ENCODE assay signal across 8 cellular contexts in the genomic region with DNA sequence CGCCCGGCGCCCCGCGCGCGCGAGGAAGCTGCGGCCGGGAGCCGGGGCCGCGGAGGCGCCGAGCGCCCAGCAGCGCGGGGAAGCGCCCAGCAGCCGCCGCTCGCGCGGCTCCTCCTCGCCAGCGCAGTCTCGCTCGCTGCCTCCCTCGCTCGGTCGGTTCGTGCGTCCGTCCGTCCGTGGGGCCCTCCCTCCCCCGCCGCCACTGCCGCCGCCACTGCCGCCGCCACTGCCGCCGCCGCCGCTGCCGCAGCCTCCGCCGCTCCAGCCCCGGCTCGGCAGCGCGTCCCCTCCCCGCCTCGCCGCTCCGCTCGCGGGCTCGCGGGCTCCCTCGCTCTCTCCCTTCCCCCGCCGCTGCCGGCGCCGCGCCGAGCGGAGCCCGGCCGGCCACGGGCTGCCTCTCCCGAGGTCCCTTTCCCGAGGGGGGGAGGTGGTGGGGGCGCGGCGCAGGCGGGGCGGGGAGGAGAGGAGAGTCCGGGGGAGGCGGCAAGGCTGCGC. TPM values are rescaled to one million over a fixed set of nuclear protein-coding genes. Genes with fewer than 3 reads are reported as not detected.
A peak's percentile ranks its signal among the peaks of the same experiment; 100 is the strongest.
DNase-seq lines count a peak whose midpoint lies in the region; ATAC-seq and TF ChIP-seq lines count a peak whose summit lies in the region.

A gene (minus strand): TSS at position 138 of the 495 bp plus-strand sequence.

- no peaks in the 10 kb centered on the region for H3K36me3 ChIP-seq in stomach

- peak; percentile 52 for DNase-seq in GM10266 (ENCODE audit: extremely low spot score)
- peak; percentile 23 for DNase-seq in NCI-H526 treated with DMSO at 0.1 percent for 48 hours (lab: John Stamatoyannopoulos, UW)
- no peak for DNase-seq in lower leg skin (ENCODE audit: low spot score in 2 of 2)
- DNase-seq in stomach = peak; percentile 49
- DNase-seq in cerebellar nuclear complex (lab: John Stamatoyannopoulos, UW) = no peak
- DNase-seq in activated gamma-delta T cell treated with Interleukin-2 at 50 U/mL for 16 hours = no peak

- peak within 1 kb of the TSS; percentile 53 to 88 (median 76) for H3K27ac ChIP-seq in stomach

- H3K4me1 Mint-ChIP-seq in dendritic cell treated with granulocyte-macrophage colony-stimulating factor and Interleukin-4, amounts not matched to agents 40 ng/mL and 50 ng/mL, for 4 days (ENCODE audit: low read depth) = peaks cover 6% of the 10 kb centered on the region

- 0 to 1% methylated on average over 11 to 51 of the region's 83 CpGs for WGBS in lower leg skin, 2 donors
- 0 to 1% (median 0%) methylated on average over 2 to 68 of the region's 83 CpGs for WGBS in stomach, 5 donors

- H3K4me3 Mint-ChIP-seq in dendritic cell treated with granulocyte-macrophage colony-stimulating factor and Interleukin-4, amounts not matched to agents 40 ng/mL and 50 ng/mL, for 4 days = peak within 1 kb of the TSS; percentile 18

- no peak for TF ChIP-seq EP300 in stomach (IDR thresholded peaks at IDR 0.05)

- TF ChIP-seq POLR2A in lower leg skin (IDR thresholded peaks at IDR 0.05) (no peak), stomach (IDR thresholded peaks at IDR 0.05) (no peak)

- no peaks in the 10 kb centered on the region for H3K9me3 ChIP-seq in stomach

- peaks cover 0 to 50% (median 11%) of the 10 kb centered on the region in 3 donors for H3K27me3 ChIP-seq in stomach

- no peak within 1 kb of the TSS for H3K27ac Mint-ChIP-seq in dendritic cell treated with granulocyte-macrophage colony-stimulating factor and Interleukin-4, amounts not matched to agents 40 ng/mL and 50 ng/mL, for 4 days

- peak within 1 kb of the TSS; percentile 44 for H3K4me3 ChIP-seq in lower leg skin (ENCODE audit: low read depth, poor library complexity, severe bottlenecking)
- peak within 1 kb of the TSS; percentile 64 to 86 (median 71) for H3K4me3 ChIP-seq in stomach

- no peaks in the 10 kb centered on the region for H3K36me3 Mint-ChIP-seq in dendritic cell treated with granulocyte-macrophage colony-stimulating factor and Interleukin-4, amounts not matched to agents 40 ng/mL and 50 ng/mL, for 4 days (ENCODE audit: low read depth)

- no peaks in the 10 kb centered on the region for H3K9me3 Mint-ChIP-seq in dendritic cell treated with granulocyte-macrophage colony-stimulating factor and Interleukin-4, amounts not matched to agents 40 ng/mL and 50 ng/mL, for 4 days

- intact Hi-C loops in dendritic cell treated with granulocyte-macrophage colony-stimulating factor and Interleukin-4, amounts not matched to agents 40 ng/mL and 50 ng/mL, for 4 days (cut with micrococcal nuclease) = no loop called here
- intact Hi-C loops in lower leg skin (cut with DNase I; ENCODE audit: low total_unique reads) (loop anchor here (10.0 kb wide), 1 partner anchor 195 kb away; no protein-coding TSS in a partner anchor), stomach (cut with DNase I; ENCODE audit: low total_unique reads) (loop anchor here (10.0 kb wide), 1 partner anchor 195 kb away; no protein-coding TSS in a partner anchor)

- TF ChIP-seq CTCF in GM10266 (IDR thresholded peaks at IDR 0.05; ENCODE audit: control insufficient read depth, insufficient read depth, low read depth, missing control alignments) (no peak), lower leg skin (IDR thresholded peaks at IDR 0.05) (no peak), stomach (IDR thresholded peaks at IDR 0.05) (no peak)

- peaks cover 28 to 50% (median 41%) of the 10 kb centered on the region in 4 donors for H3K4me1 ChIP-seq in stomach

- no peak for ATAC-seq in HG03039 (IDR thresholded peaks at IDR 0.05; ENCODE audit: unreplicated experiment)

- H3K27me3 Mint-ChIP-seq in dendritic cell treated with granulocyte-macrophage colony-stimulating factor and Interleukin-4, amounts not matched to agents 40 ng/mL and 50 ng/mL, for 4 days = peaks cover 72% of the 10 kb centered on the region

RNA-seq across cellular contexts. Expression of the gene that starts here (rescaled TPM):
- total RNA-seq in lower leg skin (10 to 100 TPM in 2 of 4 donors, 1 to 10 TPM in 2; 7.4 to 20.4 (median 9.8) TPM), stomach (10 to 100 TPM in 2 of 5 donors, 1 to 10 TPM in 2, under 1 TPM in 1; 0.87 to 15.8 (median 8.2) TPM)
- 1 to 10 TPM; 1.1 to 2.7 (median 2.1) TPM for polyA plus RNA-seq in stomach

Comparison
In these comparisons a context has a peak if more than half of its experiments do, and no peak if none do; other contexts are left out.
1. DNase-seq: peak in GM10266 (single experiment), NCI-H526 treated with DMSO at 0.1 percent for 48 hours (single experiment) and stomach (single experiment); none in lower leg skin (0 of 2), cerebellar nuclear complex (0 of 2) and activated gamma-delta T cell treated with Interleukin-2 at 50 U/mL for 16 hours (single experiment).